ENCODE assay signal across 16 cellular contexts in genomic region chr17:50899005-50899460, GRCh38.
"Had no signal": no experiment of that assay in that cellular context is flagged by ENCODE, and none has a peak within 500 bp of the region (broad histone marks: within the 10 kb centered on the region; RNA-seq: fewer than 3 reads in every experiment).

No MANE protein-coding gene starts in this region.

- H3K27me3 ChIP-seq: adrenal gland, breast epithelium, gastrocnemius medialis, right atrium auricular region had no signal

- ATAC-seq: activated CD8-positive, alpha-beta T cell treated with anti-CD3 and anti-CD28 coated beads, Interleukin-2, amount 10 ng/mL, durations not matched to agents 7 days and 5 days; activated naive CD4-positive, alpha-beta T cell treated with anti-CD3 and anti-CD28 coated beads, Interleukin-2, amount 50 U/mL, for 72 hours; activated T-cell treated with anti-CD3 and anti-CD28 coated beads, Interleukin-2, amount 50 U/mL, for 4 hours; gastrocnemius medialis; natural killer cell; stimulated activated naive CD8-positive, alpha-beta T cell treated with anti-CD3 and anti-CD28 coated beads, Interleukin-15, amount 100 ng/mL, for 72 hours had no signal

- H3K27ac ChIP-seq: adrenal gland, gastrocnemius medialis, left ventricle myocardium inferior, right atrium auricular region had no signal

- H3K4me1 ChIP-seq: adrenal gland had no signal

- H3K36me3 ChIP-seq: adrenal gland, breast epithelium, gastrocnemius medialis, left ventricle myocardium inferior, right atrium auricular region had no signal

- DNase-seq: activated CD4-positive, alpha-beta T cell treated with anti-CD3 and anti-CD28 coated beads, Interleukin-2, amount 10 ng/mL, durations not matched to agents 7 days and 5 days; activated CD8-positive, alpha-beta T cell treated with anti-CD3 and anti-CD28 coated beads, Interleukin-2, amount 10 ng/mL, durations not matched to agents 7 days and 5 days; activated gamma-delta T cell treated with Interleukin-2 at 50 U/mL for 16 hours; activated T-cell treated with anti-CD3 and anti-CD28 coated beads, Interleukin-2, amount 50 U/mL, for 4 hours; adrenal gland; cerebellar nuclear complex; cortex of kidney; gastrocnemius medialis; left ventricle myocardium inferior; natural killer cell; stimulated activated naive CD8-positive, alpha-beta T cell treated with anti-CD3 and anti-CD28 coated beads, Interleukin-15, amount 100 ng/mL, for 72 hours; T1000 had no signal

- H3K4me3 ChIP-seq: adrenal gland, breast epithelium, gastrocnemius medialis, left ventricle myocardium inferior, right atrium auricular region, skin epidermis had no signal

- H3K9me3 ChIP-seq: adrenal gland, breast epithelium, gastrocnemius medialis, left ventricle myocardium inferior, right atrium auricular region had no signal
